ENCODE assay signal across 8 cellular contexts in the genomic region with DNA sequence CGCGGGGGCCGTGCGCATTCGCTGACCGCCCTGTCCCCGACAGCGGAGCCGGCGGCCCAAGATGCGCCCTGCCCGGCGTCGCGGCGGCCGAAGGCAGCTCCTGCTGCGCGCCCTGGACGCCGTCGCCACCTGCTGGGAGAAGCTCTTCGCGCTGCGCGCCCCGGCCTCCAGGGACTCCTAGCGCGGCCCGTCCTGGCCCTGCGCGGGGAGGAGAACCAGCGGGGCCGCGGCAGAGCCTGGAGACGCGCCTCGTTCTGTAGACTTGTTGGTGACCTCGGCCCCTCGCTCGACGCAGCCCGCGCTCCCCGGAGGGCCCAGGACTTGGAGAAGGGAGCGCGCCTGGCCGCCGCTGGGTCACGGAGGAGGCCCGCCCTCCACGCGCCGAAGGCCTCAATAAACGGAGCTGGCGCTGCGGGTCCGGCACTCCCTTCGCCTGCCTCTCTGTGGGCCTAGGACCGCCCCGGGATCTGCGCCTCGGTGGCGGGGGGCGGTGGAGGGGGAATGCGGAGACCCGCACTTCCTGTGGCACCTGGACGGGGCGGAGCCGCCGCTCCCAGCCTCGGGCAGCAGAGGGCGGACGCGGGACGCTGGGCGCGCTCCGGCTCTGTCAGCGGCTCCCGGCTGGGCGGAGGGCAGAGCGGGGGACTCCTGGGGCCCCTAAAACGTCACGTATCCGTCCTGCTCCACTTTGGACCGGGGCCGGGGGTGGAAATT. TPM values are rescaled to one million over a fixed set of nuclear protein-coding genes. Genes with fewer than 3 reads are reported as not detected.
DNase-seq lines count a peak whose midpoint lies in the region; ATAC-seq lines count a peak whose summit lies in the region.

No MANE protein-coding gene starts in this region.

- ATAC-seq in HG02884 (IDR thresholded peaks at IDR 0.05; ENCODE audit: unreplicated experiment) (peak; percentile 40), memory B cell (ENCODE audit: low read depth) (peak; percentile 81)

- H3K9me3 Mint-ChIP-seq in memory B cell, result no peaks in the 10 kb centered on the region

- peaks cover 5% of the 10 kb centered on the region for H3K4me1 Mint-ChIP-seq in memory B cell

- H3K36me3 Mint-ChIP-seq in memory B cell, result no peaks in the 10 kb centered on the region

- peak overlapping the region; percentile 79 for H3K4me3 Mint-ChIP-seq in memory B cell

- no peaks in the 10 kb centered on the region for H3K27me3 Mint-ChIP-seq in memory B cell

- no peak overlapping the region for H3K27ac Mint-ChIP-seq in memory B cell

- DNase-seq in DMS 273 (lab: John Stamatoyannopoulos, UW; ENCODE audit: unreplicated experiment) (peak; percentile 90), DMS 273 treated with DMSO at 0.1 percent for 48 hours (lab: John Stamatoyannopoulos, UW) (no peak), NCI-H2196 (lab: John Stamatoyannopoulos, UW; ENCODE audit: unreplicated experiment) (peak; percentile 83), dermis blood vessel endothelial cell (peak; percentile 96), memory B cell (ENCODE audit: low spot score in 2 of 2) (peak; percentile 73 to 80)
- DNase-seq in activated CD4-positive, alpha-beta T cell treated with anti-CD3 and anti-CD28 coated beads for 24 hours (ENCODE audit: low read depth in 2 of 2), result peak; percentile 58 to 66
- peak; percentile 52 for DNase-seq in stimulated activated CD8-positive, alpha-beta memory T cell treated with anti-CD3 and anti-CD28 coated beads, Interleukin-15, amount 100 ng/mL, for 24 hours (ENCODE audit: low read depth)

RNA-seq across cellular contexts. Expression of a gene that starts 2.8 kb away (rescaled TPM):
- total RNA-seq in dermis blood vessel endothelial cell, result 11.2 and 13.3 TPM in 2 replicates

RNA-seq across cellular contexts. Expression of a gene that starts 10.7 kb away (rescaled TPM):
- total RNA-seq in dermis blood vessel endothelial cell, result 82.5 and 123 TPM in 2 replicates

RNA-seq across cellular contexts. Expression of a gene that starts 24.3 kb away (rescaled TPM):
- 35.8 and 45.9 TPM in 2 replicates for total RNA-seq in dermis blood vessel endothelial cell

RNA-seq across cellular contexts. Expression of a gene that starts 40.6 kb away (rescaled TPM):
- 29.3 and 44.6 TPM in 2 replicates for total RNA-seq in dermis blood vessel endothelial cell

RNA-seq across cellular contexts. Expression of a gene that starts 41.1 kb away (rescaled TPM):
- 3.2 and 5.4 TPM in 2 replicates for total RNA-seq in dermis blood vessel endothelial cell
